8 cellular contexts compared by ENCODE assay signal in the genomic region with DNA sequence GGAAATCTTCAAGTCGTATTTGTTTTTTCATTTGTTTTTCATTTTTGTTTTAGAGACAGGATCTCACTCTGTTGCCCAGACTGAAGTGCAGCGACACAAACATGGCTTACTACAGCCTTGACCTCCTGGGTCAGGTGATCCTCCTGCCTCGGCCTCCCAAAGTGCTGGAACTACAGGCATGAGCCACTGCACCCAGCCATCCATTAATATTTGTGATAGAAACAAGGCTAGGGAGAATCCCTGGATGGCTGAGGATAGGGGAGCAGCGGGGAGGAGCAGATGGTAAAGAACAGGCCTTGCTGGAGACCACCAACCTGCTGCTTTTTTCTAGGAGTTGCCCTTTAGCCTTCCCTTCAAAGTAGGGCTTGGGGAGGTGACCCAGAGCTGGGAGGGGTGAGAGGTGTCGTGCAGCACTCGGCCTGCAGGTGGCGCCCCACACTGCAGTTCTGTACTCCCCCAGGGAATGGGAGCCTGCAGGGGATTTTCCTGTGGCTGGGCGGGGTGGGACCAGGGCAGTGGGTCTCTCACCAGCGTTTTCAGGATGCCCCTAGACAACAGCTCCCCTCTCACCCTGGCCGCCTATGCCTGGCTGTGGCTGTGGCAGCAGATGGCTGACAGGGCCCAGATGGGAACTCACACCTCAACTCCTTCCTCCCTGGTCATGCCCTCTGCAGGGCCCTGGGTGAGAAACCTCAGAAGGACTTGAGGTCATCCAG. TPM values are rescaled to one million over a fixed set of nuclear protein-coding genes. Genes with fewer than 3 reads are reported as not detected.
A peak's percentile ranks its signal among the peaks of the same experiment; 100 is the strongest.
DNase-seq lines count a peak whose midpoint lies in the region; ATAC-seq and TF ChIP-seq lines count a peak whose summit lies in the region.

No MANE protein-coding gene starts in this region.

- DNase-seq in AML-193 (lab: John Stamatoyannopoulos, UW) (peak; percentile 20 to 58), NCI-H2196 (lab: John Stamatoyannopoulos, UW; ENCODE audit: unreplicated experiment) (peak; percentile 43), dorsolateral prefrontal cortex (peak; percentile 65 to 88 (median 81)), medulla oblongata (ENCODE audit: extremely low spot score) (peak; percentile 75)
- peak; percentile 84 to 86 for DNase-seq in activated CD4-positive, alpha-beta T cell treated with anti-CD3 and anti-CD28 coated beads, Interleukin-2, amount 50 U/mL, for 48 hours
- peak; percentile 49 to 51 for DNase-seq in stimulated activated CD8-positive, alpha-beta memory T cell treated with anti-CD3 and anti-CD28 coated beads, Interleukin-2, amount 100 ng/mL, for 1 hour (ENCODE audit: low read depth in 2 of 2)

- H3K27ac ChIP-seq in dorsolateral prefrontal cortex: peak overlapping the region in 1 of 59 donors; percentile 49

- peak; percentile 73 to 98 (median 94) for TF ChIP-seq CTCF in dorsolateral prefrontal cortex (IDR thresholded peaks at IDR 0.05 in 54 of 56, conservative IDR thresholded peaks at IDR 0.05 in 2 of 56; ENCODE audit: low read depth in 1 of 56, partially characterized antibody in 56 of 56)

- H3K4me3 ChIP-seq in dorsolateral prefrontal cortex: no peak overlapping the region

- no peaks in the 10 kb centered on the region for H3K27me3 ChIP-seq in dorsolateral prefrontal cortex

- intact Hi-C loops in dorsolateral prefrontal cortex (cut with DNase I): loop anchor here (1.0 to 10.0 kb wide), 7 partner anchors 188 to 671 kb away; no protein-coding TSS in a partner anchor

- ATAC-seq in GM18909 (IDR thresholded peaks at IDR 0.05; ENCODE audit: poor library complexity, unreplicated experiment) (peak; percentile 51), GM19397 (IDR thresholded peaks at IDR 0.05; ENCODE audit: unreplicated experiment) (no peak)

RNA-seq across cellular contexts. Expression of a gene that starts 12.6 kb away (rescaled TPM):
- 10 to 100 TPM in 60 of 120 experiments, 1 to 10 TPM in 60; 4.3 to 25.8 (median 10.1) TPM for total RNA-seq in dorsolateral prefrontal cortex
